In the genomic region with DNA sequence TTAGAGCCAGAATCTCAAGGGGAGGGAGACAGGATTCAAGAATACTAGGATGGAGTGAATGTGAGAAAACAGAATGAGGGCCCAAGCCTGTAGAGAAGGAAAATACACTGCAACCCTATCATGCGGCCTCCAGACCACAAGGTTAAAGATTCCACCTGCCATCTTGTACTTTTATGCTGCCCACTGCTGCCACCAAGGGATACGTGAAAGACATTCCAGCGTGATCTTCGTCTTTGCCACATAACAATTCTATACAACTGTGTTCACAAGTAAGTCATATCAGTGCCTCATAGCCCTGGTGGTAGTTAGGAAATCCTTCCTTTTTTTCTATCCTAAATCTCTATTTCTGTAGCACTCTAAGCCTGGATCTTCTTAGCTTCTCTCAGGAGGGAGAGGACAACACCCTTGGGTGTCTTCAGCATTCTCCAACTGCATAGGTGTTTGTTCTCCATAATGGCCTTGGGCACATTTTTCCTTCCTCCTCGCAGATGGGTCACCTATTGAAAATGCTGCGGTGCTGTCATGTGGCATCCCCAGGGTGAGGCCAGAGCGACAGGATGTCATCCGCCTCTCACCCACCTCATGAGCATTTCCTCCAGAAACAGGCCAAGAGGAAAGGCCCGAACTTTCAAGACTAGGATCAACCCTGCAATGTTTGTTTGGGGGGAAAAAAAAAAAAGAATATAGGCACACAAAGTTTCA, we compare ENCODE assay signal across 11 cellular contexts. TPM values are rescaled to one million over a fixed set of nuclear protein-coding genes. Genes with fewer than 3 reads are reported as not detected.
DNase-seq lines count a peak whose midpoint lies in the region; ATAC-seq and TF ChIP-seq lines count a peak whose summit lies in the region.
"Had no signal": no experiment of that assay in that cellular context is flagged by ENCODE, and none has a peak within 500 bp of the region (broad histone marks: within the 10 kb centered on the region; RNA-seq: fewer than 3 reads in every experiment).

No MANE protein-coding gene starts in this region.

- TF ChIP-seq CTCF in OCI-LY3 (IDR thresholded peaks at IDR 0.05; ENCODE audit: low read depth, low read length), result peak; percentile 9; the same call in 1 of the 2 replicates
- TF ChIP-seq CTCF in endodermal cell (conservative IDR thresholded peaks at IDR 0.05), result peak; percentile 26

- no peak overlapping the region for H2AFZ ChIP-seq in OCI-LY3 (ENCODE audit: low read depth, low read length)

- no peak for DNase-seq in activated T-cell treated with anti-CD3 and anti-CD28 coated beads, Interleukin-2, amount 50 U/mL, for 4 hours
- no peak for DNase-seq in activated T-cell treated with anti-CD3 and anti-CD28 coated beads, Interleukin-2, amount 50 U/mL, for 1 hour
- no peak for DNase-seq in endodermal cell
- DNase-seq in stimulated activated effector memory CD8-positive, alpha-beta T cell treated with anti-CD3 and anti-CD28 coated beads, Interleukin-12 subunit alpha, Interleukin-12 subunit beta, amount 100 ng/mL, for 72 hours (ENCODE audit: low spot score in 2 of 2), result no peak
- no peak for DNase-seq in stimulated activated CD4-positive, alpha-beta T cell treated with anti-CD3 and anti-CD28 coated beads, Interleukin-4, amount 100 ng/mL, for 1 hour
- DNase-seq in Kasumi-1 (lab: John Stamatoyannopoulos, UW), result no peak
- DNase-seq in OCI-M2 (lab: John Stamatoyannopoulos, UW; ENCODE audit: unreplicated experiment), result no peak
- DNase-seq: naive B cell, spleen had no signal

- H3K36me3 Mint-ChIP-seq in activated T-cell treated with anti-CD3 and anti-CD28 coated beads, Interleukin-2, amount 50 U/mL, for 4 hours (ENCODE audit: insufficient read depth), result no peaks in the 10 kb centered on the region
- no peaks in the 10 kb centered on the region for H3K36me3 Mint-ChIP-seq in endodermal cell (ENCODE audit: low read depth)
- H3K36me3 Mint-ChIP-seq in stimulated activated effector memory CD8-positive, alpha-beta T cell treated with anti-CD3 and anti-CD28 coated beads, Interleukin-12 subunit alpha, Interleukin-12 subunit beta, amount 100 ng/mL, for 72 hours, result peaks cover 5% of the 10 kb centered on the region
- H3K36me3 Mint-ChIP-seq: naive B cell had no signal

- no peak overlapping the region for H3K27ac ChIP-seq in OCI-LY3 (ENCODE audit: low read length)
- no peak overlapping the region for H3K27ac ChIP-seq in endodermal cell (ENCODE audit: low read depth, low read length)

- H3K27ac Mint-ChIP-seq in endodermal cell, result no peak overlapping the region
- peak overlapping the region; percentile 1 for H3K27ac Mint-ChIP-seq in stimulated activated effector memory CD8-positive, alpha-beta T cell treated with anti-CD3 and anti-CD28 coated beads, Interleukin-12 subunit alpha, Interleukin-12 subunit beta, amount 100 ng/mL, for 72 hours

- H3K4me1 Mint-ChIP-seq in activated T-cell treated with anti-CD3 and anti-CD28 coated beads, Interleukin-2, amount 50 U/mL, for 4 hours (ENCODE audit: low read depth), result peaks cover 52% of the 10 kb centered on the region
- H3K4me1 Mint-ChIP-seq in endodermal cell, result peaks cover 9% of the 10 kb centered on the region
- H3K4me1 Mint-ChIP-seq in stimulated activated effector memory CD8-positive, alpha-beta T cell treated with anti-CD3 and anti-CD28 coated beads, Interleukin-12 subunit alpha, Interleukin-12 subunit beta, amount 100 ng/mL, for 72 hours, result peaks cover 40% of the 10 kb centered on the region

- peak overlapping the region; percentile 2 for H3K4me3 Mint-ChIP-seq in activated T-cell treated with anti-CD3 and anti-CD28 coated beads, Interleukin-2, amount 50 U/mL, for 4 hours
- H3K4me3 Mint-ChIP-seq in endodermal cell, result no peak overlapping the region
- no peak overlapping the region for H3K4me3 Mint-ChIP-seq in stimulated activated effector memory CD8-positive, alpha-beta T cell treated with anti-CD3 and anti-CD28 coated beads, Interleukin-12 subunit alpha, Interleukin-12 subunit beta, amount 100 ng/mL, for 72 hours

- WGBS in endodermal cell (ENCODE audit: insufficient coverage in 1 of 2, insufficient read length in 1 of 2), 2 experiments, result 94 to 96% methylated on average over 5 to 9 of the region's 9 CpGs

- no peaks in the 10 kb centered on the region for H3K79me2 ChIP-seq in OCI-LY3 (ENCODE audit: low read length)

- H3K4me3 ChIP-seq in OCI-LY3 (ENCODE audit: low read length) (no peak overlapping the region), endodermal cell (ENCODE audit: low read length) (no peak overlapping the region)
- H3K4me3 ChIP-seq: K562, spleen had no signal

- H3K4me1 ChIP-seq in OCI-LY3 (ENCODE audit: low read length), result peaks cover 9% of the 10 kb centered on the region
- no peaks in the 10 kb centered on the region for H3K4me1 ChIP-seq in endodermal cell (ENCODE audit: control insufficient read depth, insufficient read depth, low read length)

- H3K27me3 Mint-ChIP-seq in activated T-cell treated with anti-CD3 and anti-CD28 coated beads, Interleukin-2, amount 50 U/mL, for 4 hours (ENCODE audit: low read depth), result no peaks in the 10 kb centered on the region
- H3K27me3 Mint-ChIP-seq in endodermal cell (ENCODE audit: insufficient read depth), result no peaks in the 10 kb centered on the region
- H3K27me3 Mint-ChIP-seq: naive B cell had no signal

- ATAC-seq in activated T-cell treated with anti-CD3 and anti-CD28 coated beads, Interleukin-2, amount 50 U/mL, for 4 hours, result no peak
- peak; percentile 64 for ATAC-seq in stimulated activated effector memory CD8-positive, alpha-beta T cell treated with anti-CD3 and anti-CD28 coated beads, Interleukin-12 subunit alpha, Interleukin-12 subunit beta, amount 100 ng/mL, for 72 hours
- ATAC-seq: K562 had no signal

- H4K20me1 ChIP-seq in OCI-LY3 (ENCODE audit: insufficient read depth, low read length), result no peaks in the 10 kb centered on the region

- H3K9me3 ChIP-seq in OCI-LY3 (ENCODE audit: insufficient read depth, low read length) (no peaks in the 10 kb centered on the region), endodermal cell (ENCODE audit: control insufficient read depth, low read length) (no peaks in the 10 kb centered on the region)
- H3K9me3 ChIP-seq: spleen had no signal

- no peak overlapping the region for H3K4me2 ChIP-seq in OCI-LY3 (ENCODE audit: low read length)

- no peak overlapping the region for H3K9ac ChIP-seq in OCI-LY3 (ENCODE audit: low read length)
- H3K9ac ChIP-seq in endodermal cell (ENCODE audit: extremely low read depth, low read length, poor library complexity, severe bottlenecking), result no peak overlapping the region

- no peaks in the 10 kb centered on the region for H3K36me3 ChIP-seq in OCI-LY3 (replicated peaks; ENCODE audit: low read depth, low read length)
- H3K36me3 ChIP-seq in endodermal cell (ENCODE audit: control insufficient read depth, insufficient read depth, low read length), result no peaks in the 10 kb centered on the region
- H3K36me3 ChIP-seq: spleen had no signal

- H3K9me3 Mint-ChIP-seq in activated T-cell treated with anti-CD3 and anti-CD28 coated beads, Interleukin-2, amount 50 U/mL, for 4 hours, result no peaks in the 10 kb centered on the region
- no peaks in the 10 kb centered on the region for H3K9me3 Mint-ChIP-seq in endodermal cell
- H3K9me3 Mint-ChIP-seq in stimulated activated effector memory CD8-positive, alpha-beta T cell treated with anti-CD3 and anti-CD28 coated beads, Interleukin-12 subunit alpha, Interleukin-12 subunit beta, amount 100 ng/mL, for 72 hours, result no peaks in the 10 kb centered on the region

- H3K27me3 ChIP-seq in OCI-LY3 (ENCODE audit: low read depth, low read length) (no peaks in the 10 kb centered on the region), endodermal cell (ENCODE audit: control insufficient read depth, insufficient read depth, low read length, poor library complexity, severe bottlenecking) (no peaks in the 10 kb centered on the region)
- H3K27me3 ChIP-seq: spleen had no signal

RNA-seq across cellular contexts. Expression of a gene that starts 13.6 kb away (rescaled TPM):
- total RNA-seq in activated T-cell treated with anti-CD3 and anti-CD28 coated beads, Interleukin-2, amount 50 U/mL, for 4 hours, result 1,000 to 10,000 TPM; 1,937 to 2,193 (median 1,961) TPM
- total RNA-seq in endodermal cell, result 1,000 to 10,000 TPM; 2,192 to 2,586 TPM
- polyA plus RNA-seq in endodermal cell (2013, experiment 1 of 2), result 1,898 TPM
- polyA plus RNA-seq in endodermal cell (2013, experiment 2 of 2), result 1,873 TPM
